ENCODE assay signal across 2 cellular contexts in the genomic region with DNA sequence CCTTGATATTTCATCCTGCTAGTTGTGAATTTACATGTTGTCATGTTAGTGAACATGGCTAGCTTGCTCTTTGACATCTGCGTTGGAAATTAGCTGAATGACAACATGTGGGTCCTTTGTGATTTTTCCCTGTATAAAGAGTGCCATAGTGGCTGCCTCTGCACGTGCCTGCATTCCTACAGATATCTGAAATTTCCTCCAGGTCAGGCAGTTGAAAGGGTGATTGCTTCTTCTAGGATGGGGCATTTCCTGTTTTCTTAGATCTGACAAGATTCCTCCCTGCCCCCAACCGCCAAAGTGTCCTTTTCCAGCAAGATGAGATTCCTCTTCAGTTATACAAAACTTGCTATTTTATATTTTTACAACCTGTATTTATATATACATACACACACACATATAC.
TF ChIP-seq lines count a peak whose summit lies in the region.

No MANE protein-coding gene starts in this region.

TF ChIP-seq in GM23338, 12 proteins besides CTCF, POLR2A, EP300 and RAD21 (continued from another document):
- no peak for TF ChIP-seq REST (IDR thresholded peaks at IDR 0.05; ENCODE audit: unreplicated experiment)
- TF ChIP-seq, protein P1, sequence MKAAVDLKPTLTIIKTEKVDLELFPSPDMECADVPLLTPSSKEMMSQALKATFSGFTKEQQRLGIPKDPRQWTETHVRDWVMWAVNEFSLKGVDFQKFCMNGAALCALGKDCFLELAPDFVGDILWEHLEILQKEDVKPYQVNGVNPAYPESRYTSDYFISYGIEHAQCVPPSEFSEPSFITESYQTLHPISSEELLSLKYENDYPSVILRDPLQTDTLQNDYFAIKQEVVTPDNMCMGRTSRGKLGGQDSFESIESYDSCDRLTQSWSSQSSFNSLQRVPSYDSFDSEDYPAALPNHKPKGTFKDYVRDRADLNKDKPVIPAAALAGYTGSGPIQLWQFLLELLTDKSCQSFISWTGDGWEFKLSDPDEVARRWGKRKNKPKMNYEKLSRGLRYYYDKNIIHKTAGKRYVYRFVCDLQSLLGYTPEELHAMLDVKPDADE (IDR thresholded peaks at IDR 0.05): peak; percentile 84

TF ChIP-seq in WTC11, 78 proteins besides CTCF, POLR2A, EP300 and RAD21 (continued from another document):
- TF ChIP-seq, protein P2, sequence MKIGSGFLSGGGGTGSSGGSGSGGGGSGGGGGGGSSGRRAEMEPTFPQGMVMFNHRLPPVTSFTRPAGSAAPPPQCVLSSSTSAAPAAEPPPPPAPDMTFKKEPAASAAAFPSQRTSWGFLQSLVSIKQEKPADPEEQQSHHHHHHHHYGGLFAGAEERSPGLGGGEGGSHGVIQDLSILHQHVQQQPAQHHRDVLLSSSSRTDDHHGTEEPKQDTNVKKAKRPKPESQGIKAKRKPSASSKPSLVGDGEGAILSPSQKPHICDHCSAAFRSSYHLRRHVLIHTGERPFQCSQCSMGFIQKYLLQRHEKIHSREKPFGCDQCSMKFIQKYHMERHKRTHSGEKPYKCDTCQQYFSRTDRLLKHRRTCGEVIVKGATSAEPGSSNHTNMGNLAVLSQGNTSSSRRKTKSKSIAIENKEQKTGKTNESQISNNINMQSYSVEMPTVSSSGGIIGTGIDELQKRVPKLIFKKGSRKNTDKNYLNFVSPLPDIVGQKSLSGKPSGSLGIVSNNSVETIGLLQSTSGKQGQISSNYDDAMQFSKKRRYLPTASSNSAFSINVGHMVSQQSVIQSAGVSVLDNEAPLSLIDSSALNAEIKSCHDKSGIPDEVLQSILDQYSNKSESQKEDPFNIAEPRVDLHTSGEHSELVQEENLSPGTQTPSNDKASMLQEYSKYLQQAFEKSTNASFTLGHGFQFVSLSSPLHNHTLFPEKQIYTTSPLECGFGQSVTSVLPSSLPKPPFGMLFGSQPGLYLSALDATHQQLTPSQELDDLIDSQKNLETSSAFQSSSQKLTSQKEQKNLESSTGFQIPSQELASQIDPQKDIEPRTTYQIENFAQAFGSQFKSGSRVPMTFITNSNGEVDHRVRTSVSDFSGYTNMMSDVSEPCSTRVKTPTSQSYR (CRISPR knock-in tag; IDR thresholded peaks at IDR 0.05): no peak
- TF ChIP-seq TEAD4 (CRISPR knock-in tag; IDR thresholded peaks at IDR 0.05) (no peak), ATF6 (CRISPR knock-in tag; IDR thresholded peaks at IDR 0.05) (no peak), ZNF121 (CRISPR knock-in tag; IDR thresholded peaks at IDR 0.05) (no peak), HMGA2 (CRISPR knock-in tag; IDR thresholded peaks at IDR 0.05) (no peak), ZNF512 (CRISPR knock-in tag; IDR thresholded peaks at IDR 0.05; ENCODE audit: borderline replicate concordance) (no peak), KAT7 (CRISPR knock-in tag; IDR thresholded peaks at IDR 0.05; ENCODE audit: borderline replicate concordance) (no peak), CREB1 (CRISPR knock-in tag; IDR thresholded peaks at IDR 0.05) (no peak), ZNF138 (CRISPR knock-in tag; conservative IDR thresholded peaks at IDR 0.05) (no peak), NR2C2 (CRISPR knock-in tag; IDR thresholded peaks at IDR 0.05) (no peak), TEAD1 (CRISPR knock-in tag; IDR thresholded peaks at IDR 0.05) (peak; percentile 35; the same call in 1 of the 2 replicates), ESRRA (CRISPR knock-in tag; IDR thresholded peaks at IDR 0.05; ENCODE audit: borderline replicate concordance) (no peak), SP1 (CRISPR knock-in tag; conservative IDR thresholded peaks at IDR 0.05) (no peak), MYBL2 (CRISPR knock-in tag; IDR thresholded peaks at IDR 0.05) (no peak), FOXK1 (CRISPR knock-in tag; IDR thresholded peaks at IDR 0.05) (0 out of 2 replicates have a peak, but pooled peaks have one; percentile 17), NFYB (CRISPR knock-in tag; conservative IDR thresholded peaks at IDR 0.05; ENCODE audit: low read depth) (no peak)
- TF ChIP-seq, protein P3, sequence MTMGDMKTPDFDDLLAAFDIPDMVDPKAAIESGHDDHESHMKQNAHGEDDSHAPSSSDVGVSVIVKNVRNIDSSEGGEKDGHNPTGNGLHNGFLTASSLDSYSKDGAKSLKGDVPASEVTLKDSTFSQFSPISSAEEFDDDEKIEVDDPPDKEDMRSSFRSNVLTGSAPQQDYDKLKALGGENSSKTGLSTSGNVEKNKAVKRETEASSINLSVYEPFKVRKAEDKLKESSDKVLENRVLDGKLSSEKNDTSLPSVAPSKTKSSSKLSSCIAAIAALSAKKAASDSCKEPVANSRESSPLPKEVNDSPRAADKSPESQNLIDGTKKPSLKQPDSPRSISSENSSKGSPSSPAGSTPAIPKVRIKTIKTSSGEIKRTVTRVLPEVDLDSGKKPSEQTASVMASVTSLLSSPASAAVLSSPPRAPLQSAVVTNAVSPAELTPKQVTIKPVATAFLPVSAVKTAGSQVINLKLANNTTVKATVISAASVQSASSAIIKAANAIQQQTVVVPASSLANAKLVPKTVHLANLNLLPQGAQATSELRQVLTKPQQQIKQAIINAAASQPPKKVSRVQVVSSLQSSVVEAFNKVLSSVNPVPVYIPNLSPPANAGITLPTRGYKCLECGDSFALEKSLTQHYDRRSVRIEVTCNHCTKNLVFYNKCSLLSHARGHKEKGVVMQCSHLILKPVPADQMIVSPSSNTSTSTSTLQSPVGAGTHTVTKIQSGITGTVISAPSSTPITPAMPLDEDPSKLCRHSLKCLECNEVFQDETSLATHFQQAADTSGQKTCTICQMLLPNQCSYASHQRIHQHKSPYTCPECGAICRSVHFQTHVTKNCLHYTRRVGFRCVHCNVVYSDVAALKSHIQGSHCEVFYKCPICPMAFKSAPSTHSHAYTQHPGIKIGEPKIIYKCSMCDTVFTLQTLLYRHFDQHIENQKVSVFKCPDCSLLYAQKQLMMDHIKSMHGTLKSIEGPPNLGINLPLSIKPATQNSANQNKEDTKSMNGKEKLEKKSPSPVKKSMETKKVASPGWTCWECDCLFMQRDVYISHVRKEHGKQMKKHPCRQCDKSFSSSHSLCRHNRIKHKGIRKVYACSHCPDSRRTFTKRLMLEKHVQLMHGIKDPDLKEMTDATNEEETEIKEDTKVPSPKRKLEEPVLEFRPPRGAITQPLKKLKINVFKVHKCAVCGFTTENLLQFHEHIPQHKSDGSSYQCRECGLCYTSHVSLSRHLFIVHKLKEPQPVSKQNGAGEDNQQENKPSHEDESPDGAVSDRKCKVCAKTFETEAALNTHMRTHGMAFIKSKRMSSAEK (CRISPR knock-in tag; IDR thresholded peaks at IDR 0.05; ENCODE audit: borderline replicate concordance): no peak
- TF ChIP-seq, protein P4, sequence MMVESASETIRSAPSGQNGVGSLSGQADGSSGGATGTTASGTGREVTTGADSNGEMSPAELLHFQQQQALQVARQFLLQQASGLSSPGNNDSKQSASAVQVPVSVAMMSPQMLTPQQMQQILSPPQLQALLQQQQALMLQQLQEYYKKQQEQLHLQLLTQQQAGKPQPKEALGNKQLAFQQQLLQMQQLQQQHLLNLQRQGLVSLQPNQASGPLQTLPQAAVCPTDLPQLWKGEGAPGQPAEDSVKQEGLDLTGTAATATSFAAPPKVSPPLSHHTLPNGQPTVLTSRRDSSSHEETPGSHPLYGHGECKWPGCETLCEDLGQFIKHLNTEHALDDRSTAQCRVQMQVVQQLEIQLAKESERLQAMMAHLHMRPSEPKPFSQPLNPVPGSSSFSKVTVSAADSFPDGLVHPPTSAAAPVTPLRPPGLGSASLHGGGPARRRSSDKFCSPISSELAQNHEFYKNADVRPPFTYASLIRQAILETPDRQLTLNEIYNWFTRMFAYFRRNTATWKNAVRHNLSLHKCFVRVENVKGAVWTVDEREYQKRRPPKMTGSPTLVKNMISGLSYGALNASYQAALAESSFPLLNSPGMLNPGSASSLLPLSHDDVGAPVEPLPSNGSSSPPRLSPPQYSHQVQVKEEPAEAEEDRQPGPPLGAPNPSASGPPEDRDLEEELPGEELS (CRISPR knock-in tag; IDR thresholded peaks at IDR 0.05): peak; percentile 59; the same call in 1 of the 2 replicates
TF ChIP-seq in WTC11: peak in this region for 3.
